Comparison of ENCODE assay signal across 8 cellular contexts in the genomic region with DNA sequence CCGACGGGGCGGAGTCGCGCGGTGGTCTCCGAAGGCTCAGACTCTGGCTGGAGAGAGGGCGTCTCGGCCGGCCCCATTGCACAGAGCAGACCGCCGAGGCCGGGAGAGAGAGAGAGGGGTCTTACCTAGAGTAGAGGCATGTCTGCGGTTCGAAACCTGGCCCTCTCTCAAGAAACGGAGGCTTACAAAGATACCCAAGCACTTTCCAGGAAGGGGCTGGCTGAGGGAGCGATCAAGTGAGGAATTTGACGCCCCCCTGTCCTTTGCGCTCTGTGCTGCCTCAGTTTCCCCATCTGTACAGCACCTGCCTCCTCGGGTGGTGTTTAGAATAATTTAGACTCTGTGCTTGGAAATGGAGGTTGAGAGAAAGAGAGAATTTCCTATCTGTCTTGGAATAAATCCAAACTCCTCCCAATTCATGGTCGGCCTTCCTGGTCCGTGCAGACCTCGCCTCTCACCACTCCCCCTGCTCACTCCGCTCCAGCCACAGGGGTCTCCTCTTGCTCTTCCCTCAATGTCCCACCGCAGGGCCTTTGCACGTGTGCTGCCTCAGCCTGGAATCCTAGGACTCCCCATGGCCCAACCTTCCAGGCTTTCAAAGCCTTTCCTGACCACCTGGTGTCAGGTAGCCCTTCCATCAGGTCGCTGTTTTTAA. TPM values are rescaled to one million over a fixed set of nuclear protein-coding genes. Genes with fewer than 3 reads are reported as not detected.
DNase-seq lines count a peak whose midpoint lies in the region; ATAC-seq and TF ChIP-seq lines count a peak whose summit lies in the region.

No MANE protein-coding gene starts in this region.

- DNase-seq in heart left ventricle (no peak), cardiac septum (ENCODE audit: low spot score) (no peak), T-helper 17 cell (no peak), fibroblast of the aortic adventitia (ENCODE audit: low read depth) (peak; percentile 47), sigmoid colon (no peak), NCI-H187 (lab: John Stamatoyannopoulos, UW) (no peak), retina (no peak)

- 10 to 21% (median 12%) methylated on average over 17 to 27 of the region's 27 CpGs for WGBS in heart left ventricle, 4 donors
- WGBS in sigmoid colon, 2 donors = 8 to 11% methylated on average over 27 of the region's 27 CpGs

- H3K36me3 ChIP-seq in heart left ventricle (no peaks in the 10 kb centered on the region), sigmoid colon (no peaks in the 10 kb centered on the region)

- H3K9me3 ChIP-seq in heart left ventricle (no peaks in the 10 kb centered on the region), T-helper 17 cell (ENCODE audit: control insufficient read depth, low read length, poor library complexity, severe bottlenecking) (no peaks in the 10 kb centered on the region), sigmoid colon (no peaks in the 10 kb centered on the region)

- no peaks in the 10 kb centered on the region for H3K27me3 ChIP-seq in heart left ventricle
- no peaks in the 10 kb centered on the region for H3K27me3 ChIP-seq in sigmoid colon

- H3K4me3 Mint-ChIP-seq in T-helper 17 cell = peak overlapping the region; percentile 98

- ATAC-seq in heart left ventricle (no peak), T-helper 17 cell (no peak), GM21723 (IDR thresholded peaks at IDR 0.05; ENCODE audit: unreplicated experiment) (no peak)

- intact Hi-C loops in heart left ventricle (cut with DNase I) (loop anchor here in 3 of 10 donors (1.0 to 5.0 kb wide), 4 partner anchors 51 to 203 kb away; a partner anchor contains a TSS), cardiac septum (cut with DNase I) (loop anchor here (5.0 kb wide), 1 partner anchor 55 kb away; a partner anchor contains a TSS), sigmoid colon (cut with DNase I) (loop anchor here (1.0 to 2.0 kb wide), 2 partner anchors 53 to 182 kb away; a partner anchor contains a TSS)

- peak overlapping the region; percentile 92 for H3K27ac Mint-ChIP-seq in T-helper 17 cell

- TF ChIP-seq EP300 in sigmoid colon (IDR thresholded peaks at IDR 0.05) = no peak

- H3K4me3 ChIP-seq in heart left ventricle (peak overlapping the region; percentile 28 to 94 (median 81)), fibroblast of the aortic adventitia (ENCODE audit: low read depth, low read length) (peak overlapping the region; percentile 73), sigmoid colon (peak overlapping the region; percentile 61 to 93 (median 76))

- H3K27ac ChIP-seq in heart left ventricle = peak overlapping the region; percentile 28 to 97 (median 69)
- peak overlapping the region; percentile 85 to 98 (median 90) for H3K27ac ChIP-seq in sigmoid colon

- H3K27me3 Mint-ChIP-seq in T-helper 17 cell = no peaks in the 10 kb centered on the region

- TF ChIP-seq CTCF in heart left ventricle (IDR thresholded peaks at IDR 0.05) = no peak
- TF ChIP-seq CTCF in fibroblast of the aortic adventitia (IDR thresholded peaks at IDR 0.05; ENCODE audit: insufficient read depth, low read length) = no peak
- no peak for TF ChIP-seq CTCF in sigmoid colon (IDR thresholded peaks at IDR 0.05)

- H3K4me1 Mint-ChIP-seq in T-helper 17 cell = peaks cover 15% of the 10 kb centered on the region

- no peaks in the 10 kb centered on the region for H3K36me3 Mint-ChIP-seq in T-helper 17 cell (ENCODE audit: low read depth)

- TF ChIP-seq POLR2A in heart left ventricle (IDR thresholded peaks at IDR 0.05) (peak in 1 of 2 donors; percentile 78), sigmoid colon (IDR thresholded peaks at IDR 0.05) (peak in 1 of 2 donors; percentile 66)

- H3K4me1 ChIP-seq in heart left ventricle = peaks cover 0 to 24% (median 9%) of the 10 kb centered on the region in 12 donors
- peaks cover 0 to 34% (median 24%) of the 10 kb centered on the region in 4 donors for H3K4me1 ChIP-seq in sigmoid colon

RNA-seq across cellular contexts. Expression of a gene that starts 0.7 kb away (rescaled TPM):
- total RNA-seq in heart left ventricle = 100 to 1,000 TPM in 1 of 9 donors, 10 to 100 TPM in 8; 36.9 to 102 (median 48.8) TPM
- 10 to 100 TPM; 86.8 to 94.9 TPM for polyA plus RNA-seq in heart left ventricle
- 50.8 TPM for total RNA-seq in cardiac septum
- 1 to 10 TPM; 6.5 to 7.2 TPM for total RNA-seq in T-helper 17 cell
- 24.4 and 41.3 TPM in 2 replicates for total RNA-seq in fibroblast of the aortic adventitia (ENCODE audit: low replicate concordance)
- 100 to 1,000 TPM in 2 of 4 donors, 10 to 100 TPM in 2; 90.3 to 114 (median 101) TPM for total RNA-seq in sigmoid colon
- polyA plus RNA-seq in sigmoid colon = 100 to 1,000 TPM; 147 to 173 (median 162) TPM

RNA-seq across cellular contexts. Expression of a gene that starts 2.5 kb away (rescaled TPM):
- total RNA-seq in heart left ventricle = not detected
- not detected for polyA plus RNA-seq in heart left ventricle
- total RNA-seq in cardiac septum = not detected
- not detected for total RNA-seq in T-helper 17 cell
- total RNA-seq in fibroblast of the aortic adventitia (ENCODE audit: low replicate concordance) = not detected in 2 replicates
- total RNA-seq in sigmoid colon = not detected
- under 1 TPM in 1 of 3 donors, not detected in 2; 0.07 TPM for polyA plus RNA-seq in sigmoid colon

RNA-seq across cellular contexts. Expression of a gene that starts 14.3 kb away (rescaled TPM):
- 10 to 100 TPM in 1 of 9 donors, 1 to 10 TPM in 8; 2.3 to 10.3 (median 4.6) TPM for total RNA-seq in heart left ventricle
- 1 to 10 TPM; 5.4 to 7.9 TPM for polyA plus RNA-seq in heart left ventricle
- total RNA-seq in cardiac septum = 3.4 TPM
- total RNA-seq in T-helper 17 cell = 10 to 100 TPM; 19.4 to 25.5 TPM
- 0.33 and 3.8 TPM in 2 replicates for total RNA-seq in fibroblast of the aortic adventitia (ENCODE audit: low replicate concordance)
- 10 to 100 TPM in 1 of 4 donors, 1 to 10 TPM in 3; 1.4 to 15.0 (median 3.7) TPM for total RNA-seq in sigmoid colon
- polyA plus RNA-seq in sigmoid colon = 10 to 100 TPM in 1 of 3 donors, 1 to 10 TPM in 2; 1.8 to 10.1 (median 2.5) TPM

RNA-seq across cellular contexts. Expression of a gene that starts 19.0 kb away (rescaled TPM):
- total RNA-seq in heart left ventricle (not detected), cardiac septum (not detected), T-helper 17 cell (not detected), fibroblast of the aortic adventitia (ENCODE audit: low replicate concordance) (not detected in 2 replicates), sigmoid colon (under 1 TPM in 3 of 4 donors, not detected in 1; 0.28 to 0.41 (median 0.36) TPM)
- polyA plus RNA-seq in heart left ventricle (not detected), sigmoid colon (under 1 TPM in 1 of 3 donors, not detected in 2; 0.04 TPM)

RNA-seq across cellular contexts. Expression of a gene that starts 22.9 kb away (rescaled TPM):
- 10 to 100 TPM in 1 of 9 donors, 1 to 10 TPM in 8; 2.9 to 10.4 (median 6.7) TPM for total RNA-seq in heart left ventricle
- polyA plus RNA-seq in heart left ventricle = 1 to 10 TPM; 7.3 to 9.2 TPM
- 6.0 TPM for total RNA-seq in cardiac septum
- total RNA-seq in T-helper 17 cell = 10 to 100 TPM in 1 of 2 donors, 1 to 10 TPM in 1; 9.1 to 11.9 TPM
- total RNA-seq in fibroblast of the aortic adventitia (ENCODE audit: low replicate concordance) = 8.3 and 17.5 TPM in 2 replicates
- total RNA-seq in sigmoid colon = 10 to 100 TPM in 1 of 4 donors, 1 to 10 TPM in 3; 6.4 to 10.5 (median 8.4) TPM
- polyA plus RNA-seq in sigmoid colon = 10 to 100 TPM in 1 of 3 donors, 1 to 10 TPM in 2; 1.4 to 13.7 (median 2.4) TPM
